ENCODE assay signal across 25 cellular contexts in the genomic region with DNA sequence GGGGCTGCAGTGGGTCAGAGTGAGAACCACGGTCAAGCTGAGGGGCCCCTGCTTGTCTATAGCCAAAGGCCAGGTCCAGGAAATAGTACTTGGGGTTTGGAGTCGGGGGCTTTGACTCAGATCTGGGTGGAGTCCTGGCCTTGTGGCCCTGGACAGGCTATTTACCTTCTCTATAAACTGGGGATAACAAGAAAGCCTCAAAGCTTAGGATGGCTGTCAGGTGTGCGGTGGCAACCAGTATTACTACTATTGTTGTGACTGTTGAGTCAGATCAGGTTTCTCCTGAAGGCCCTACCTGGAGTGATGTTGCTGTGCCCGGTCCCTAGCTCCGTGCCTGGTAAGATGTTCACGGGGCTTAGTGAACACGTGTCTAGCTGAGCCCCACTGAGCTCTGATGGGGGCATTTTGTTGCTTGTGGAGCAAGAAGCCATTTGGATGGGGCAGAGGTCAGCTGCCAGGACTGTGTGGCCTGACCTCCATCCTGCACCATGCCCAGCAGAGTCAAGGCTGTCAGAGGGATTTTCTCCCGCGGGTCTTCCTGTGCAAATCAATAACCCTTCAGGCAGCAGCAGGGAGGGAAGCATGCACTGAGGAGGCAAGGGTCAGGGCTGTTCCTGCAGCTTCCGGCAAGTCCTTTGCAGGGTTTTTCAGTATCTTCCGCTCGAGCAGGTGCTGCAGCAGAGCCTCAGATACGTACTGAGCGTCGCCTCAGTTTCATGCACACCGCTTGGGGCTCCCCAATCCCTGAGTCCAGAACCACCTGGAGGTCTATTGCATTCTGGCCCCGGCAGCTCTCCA.
DNase-seq lines count a peak whose midpoint lies in the region; ATAC-seq lines count a peak whose summit lies in the region.
"Had no signal": no experiment of that assay in that cellular context is flagged by ENCODE, and none has a peak within 500 bp of the region (broad histone marks: within the 10 kb centered on the region; RNA-seq: fewer than 3 reads in every experiment).

No MANE protein-coding gene starts in this region.

- H3K4me3 Mint-ChIP-seq in stimulated activated naive CD8-positive, alpha-beta T cell treated with anti-CD3 and anti-CD28 coated beads, Interleukin-15, amount 100 ng/mL, for 72 hours: no peak overlapping the region
- H3K4me3 Mint-ChIP-seq: activated CD4-positive, alpha-beta memory T cell treated with anti-CD3 and anti-CD28 coated beads, Interleukin-2, amount 10 ng/mL, durations not matched to agents 7 days and 5 days; activated naive CD4-positive, alpha-beta T cell treated with anti-CD3 and anti-CD28 coated beads, Interleukin-2, amount 10 ng/mL, durations not matched to agents 7 days and 5 days; T-helper 17 cell had no signal

- ATAC-seq in stimulated activated naive CD8-positive, alpha-beta T cell treated with anti-CD3 and anti-CD28 coated beads, Interleukin-15, amount 100 ng/mL, for 72 hours: no peak
- no peak for ATAC-seq in stimulated activated naive CD8-positive, alpha-beta T cell treated with anti-CD3 and anti-CD28 coated beads, Interleukin-15, Interleukin-2, amounts not matched to agents 100 U/mL and 50 U/mL, for 24 hours
- ATAC-seq in esophagus mucosa: peak; percentile 78
- no peak for ATAC-seq in GM21737 (IDR thresholded peaks at IDR 0.05; ENCODE audit: unreplicated experiment)
- no peak for ATAC-seq in HG02610 (IDR thresholded peaks at IDR 0.05; ENCODE audit: unreplicated experiment)
- ATAC-seq in GM19397 (IDR thresholded peaks at IDR 0.05; ENCODE audit: unreplicated experiment): no peak
- no peak for ATAC-seq in GM18520 (IDR thresholded peaks at IDR 0.05; ENCODE audit: unreplicated experiment)
- ATAC-seq: heart left ventricle, right cardiac atrium, T-helper 17 cell, upper lobe of right lung had no signal

- no peak for DNase-seq in stimulated activated naive CD8-positive, alpha-beta T cell treated with anti-CD3 and anti-CD28 coated beads, Interleukin-15, amount 100 ng/mL, for 72 hours
- DNase-seq in stimulated activated naive CD8-positive, alpha-beta T cell treated with anti-CD3 and anti-CD28 coated beads, Interleukin-15, Interleukin-2, amounts not matched to agents 100 U/mL and 50 U/mL, for 24 hours: no peak
- DNase-seq in NCI-H510A treated with DMSO at 0.1 percent for 48 hours (lab: John Stamatoyannopoulos, UW): peak; percentile 92
- DNase-seq: activated CD4-positive, alpha-beta memory T cell treated with anti-CD3 and anti-CD28 coated beads, Interleukin-2, amount 10 ng/mL, durations not matched to agents 7 days and 5 days; activated CD4-positive, alpha-beta T cell treated with anti-CD3 and anti-CD28 coated beads for 1 hour; activated CD8-positive, alpha-beta memory T cell treated with anti-CD3 and anti-CD28 coated beads, Interleukin-2, amount 50 U/mL, for 48 hours; activated naive CD4-positive, alpha-beta T cell treated with anti-CD3 and anti-CD28 coated beads, Interleukin-2, amount 10 ng/mL, durations not matched to agents 7 days and 5 days; amniotic stem cell; DND-41; heart left ventricle; KBM-7; kidney glomerular epithelial cell; NCI-H1930; ovary; right cardiac atrium; SK-N-SH; spleen; stimulated activated CD4-positive, alpha-beta T cell treated with anti-CD3 and anti-CD28 coated beads, Interleukin-2, amount 100 ng/mL, for 48 hours; T-helper 17 cell; upper lobe of right lung had no signal

- H3K4me1 Mint-ChIP-seq in stimulated activated naive CD8-positive, alpha-beta T cell treated with anti-CD3 and anti-CD28 coated beads, Interleukin-15, amount 100 ng/mL, for 72 hours: no peaks in the 10 kb centered on the region
- H3K4me1 Mint-ChIP-seq: activated CD4-positive, alpha-beta memory T cell treated with anti-CD3 and anti-CD28 coated beads, Interleukin-2, amount 10 ng/mL, durations not matched to agents 7 days and 5 days; activated naive CD4-positive, alpha-beta T cell treated with anti-CD3 and anti-CD28 coated beads, Interleukin-2, amount 10 ng/mL, durations not matched to agents 7 days and 5 days; T-helper 17 cell had no signal

- H3K9me3 Mint-ChIP-seq in stimulated activated naive CD8-positive, alpha-beta T cell treated with anti-CD3 and anti-CD28 coated beads, Interleukin-15, amount 100 ng/mL, for 72 hours: no peaks in the 10 kb centered on the region
- H3K9me3 Mint-ChIP-seq: activated CD4-positive, alpha-beta memory T cell treated with anti-CD3 and anti-CD28 coated beads, Interleukin-2, amount 10 ng/mL, durations not matched to agents 7 days and 5 days; activated naive CD4-positive, alpha-beta T cell treated with anti-CD3 and anti-CD28 coated beads, Interleukin-2, amount 10 ng/mL, durations not matched to agents 7 days and 5 days had no signal

- peaks cover 3% of the 10 kb centered on the region for H3K27me3 Mint-ChIP-seq in stimulated activated naive CD8-positive, alpha-beta T cell treated with anti-CD3 and anti-CD28 coated beads, Interleukin-15, amount 100 ng/mL, for 72 hours
- H3K27me3 Mint-ChIP-seq: activated CD4-positive, alpha-beta memory T cell treated with anti-CD3 and anti-CD28 coated beads, Interleukin-2, amount 10 ng/mL, durations not matched to agents 7 days and 5 days had no signal

- H3K27ac Mint-ChIP-seq in stimulated activated naive CD8-positive, alpha-beta T cell treated with anti-CD3 and anti-CD28 coated beads, Interleukin-15, amount 100 ng/mL, for 72 hours: peak overlapping the region; percentile 12 to 76
- H3K27ac Mint-ChIP-seq: activated CD4-positive, alpha-beta memory T cell treated with anti-CD3 and anti-CD28 coated beads, Interleukin-2, amount 10 ng/mL, durations not matched to agents 7 days and 5 days; activated naive CD4-positive, alpha-beta T cell treated with anti-CD3 and anti-CD28 coated beads, Interleukin-2, amount 10 ng/mL, durations not matched to agents 7 days and 5 days; T-helper 17 cell had no signal
